ENCODE assay signal across 8 cellular contexts in the genomic region with DNA sequence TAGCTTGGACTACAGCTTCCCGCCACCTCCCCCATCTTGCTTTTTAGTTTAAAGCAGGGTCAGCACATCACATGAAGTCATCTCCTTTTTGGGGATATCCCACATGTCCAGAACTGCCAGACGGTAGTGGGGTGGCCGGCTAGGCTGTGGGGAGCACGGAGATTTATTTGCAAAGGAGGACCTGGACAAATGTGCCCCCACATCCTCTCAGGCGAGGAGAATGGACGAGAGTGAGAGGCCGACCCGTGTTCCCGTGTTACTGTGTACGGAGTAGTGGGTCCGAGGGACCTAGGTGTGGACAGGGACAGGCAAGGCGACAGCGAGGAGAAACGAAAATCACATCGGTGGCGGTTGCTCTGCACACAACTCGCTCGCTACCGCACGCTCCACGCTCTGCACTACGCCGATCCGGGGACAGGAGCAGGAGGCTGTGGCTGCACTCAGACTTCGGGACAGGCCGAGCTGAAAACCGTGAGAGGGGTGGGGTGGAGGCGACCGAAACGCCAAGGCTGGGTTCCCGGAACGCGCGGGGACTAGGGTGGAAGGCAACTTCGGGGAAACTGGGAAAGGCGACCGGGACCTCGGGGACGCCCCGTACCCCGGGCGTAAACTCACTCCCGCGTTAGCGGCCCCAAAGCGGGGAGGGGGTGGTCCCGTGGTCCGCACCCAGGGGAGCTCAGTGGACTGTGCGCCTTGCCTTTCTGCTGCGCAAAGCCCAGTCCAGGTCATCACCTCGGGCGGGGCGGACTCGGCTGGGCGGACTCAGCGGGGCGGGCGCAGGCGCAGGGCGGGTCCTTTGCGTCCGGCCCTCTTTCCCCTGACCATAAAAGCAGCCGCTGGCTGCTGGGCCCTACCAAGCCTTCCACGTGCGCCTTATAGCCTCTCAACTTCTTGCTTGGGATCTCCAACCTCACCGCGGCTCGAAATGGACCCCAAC. TPM values are rescaled to one million over a fixed set of nuclear protein-coding genes. Genes with fewer than 3 reads are reported as not detected.
DNase-seq lines count a peak whose midpoint lies in the region; ATAC-seq and TF ChIP-seq lines count a peak whose summit lies in the region.

A gene (plus strand): TSS at position 853 of the 937 bp plus-strand sequence. CDS start 73 bp downstream, at position 926.

- no peak within 1 kb of the TSS for H4K12ac ChIP-seq in trophoblast cell (ENCODE audit: low read depth, low read length)

- peak; percentile 45 for DNase-seq in ELR (ENCODE audit: low read depth)
- DNase-seq in heart left ventricle: peak; percentile 78 to 90 (median 88)
- DNase-seq in trophoblast cell: peak; percentile 60 to 71
- no peak for DNase-seq in DMS 273 treated with DMSO at 0.1 percent for 48 hours (lab: John Stamatoyannopoulos, UW)
- no peak for DNase-seq in epidermal melanocyte (ENCODE audit: insufficient read length, low spot score)

- no peak for TF ChIP-seq CTCF in heart left ventricle (IDR thresholded peaks at IDR 0.05)

- no peak within 1 kb of the TSS for H2AFZ ChIP-seq in trophoblast cell (ENCODE audit: insufficient read depth, low read length, poor library complexity)

- ATAC-seq in activated T-helper 17 cell treated with anti-CD3 and anti-CD28 coated beads, Interleukin-2, amount 50 U/mL, for 72 hours (replicated peaks): peak; percentile 57
- ATAC-seq in heart left ventricle (peak; percentile 86 to 93 (median 91)), HG02884 (IDR thresholded peaks at IDR 0.05; ENCODE audit: unreplicated experiment) (no peak), HG02870 (IDR thresholded peaks at IDR 0.05; ENCODE audit: unreplicated experiment) (no peak)

- H3K27me3 Mint-ChIP-seq in activated T-helper 17 cell treated with anti-CD3 and anti-CD28 coated beads, Interleukin-2, amount 50 U/mL, for 72 hours: peaks cover 58% of the 10 kb centered on the region

- H3K27me3 ChIP-seq in heart left ventricle (peaks cover 0 to 83% (median 31%) of the 10 kb centered on the region in 9 donors), trophoblast cell (ENCODE audit: insufficient read depth, low read length) (peaks cover 89% of the 10 kb centered on the region)

- H3K4me3 Mint-ChIP-seq in activated T-helper 17 cell treated with anti-CD3 and anti-CD28 coated beads, Interleukin-2, amount 50 U/mL, for 72 hours: peak within 1 kb of the TSS; percentile 49

- peaks cover 0 to 34% (median 14%) of the 10 kb centered on the region in 12 donors for H3K4me1 ChIP-seq in heart left ventricle
- H3K4me1 ChIP-seq in trophoblast cell (ENCODE audit: control insufficient read depth in 1 of 2, insufficient read depth in 2 of 2, low read length in 2 of 2): peaks cover 0 to 5% of the 10 kb centered on the region in 2 experiments

- no peaks in the 10 kb centered on the region for H3K36me3 ChIP-seq in heart left ventricle
- no peaks in the 10 kb centered on the region for H3K36me3 ChIP-seq in trophoblast cell (ENCODE audit: control insufficient read depth in 1 of 2, insufficient read depth in 2 of 2, low read length in 2 of 2)

- TF ChIP-seq POLR2A in heart left ventricle (IDR thresholded peaks at IDR 0.05): peak in 1 of 2 donors; percentile 74

- no peak within 1 kb of the TSS for H2AK5ac ChIP-seq in trophoblast cell (ENCODE audit: low read length)

- no peak within 1 kb of the TSS for H4K8ac ChIP-seq in trophoblast cell (ENCODE audit: low read depth, low read length)

- H3K27ac ChIP-seq in heart left ventricle (peak within 1 kb of the TSS; percentile 17 to 83 (median 57)), trophoblast cell (ENCODE audit: low read depth, low read length) (no peak within 1 kb of the TSS)

- H3K9me3 ChIP-seq in heart left ventricle (no peaks in the 10 kb centered on the region), trophoblast cell (ENCODE audit: insufficient read depth, low read depth, low read length) (peaks cover 11% of the 10 kb centered on the region)

- H3K79me2 ChIP-seq in trophoblast cell (ENCODE audit: control insufficient read depth, insufficient read depth, low read length, poor library complexity): no peaks in the 10 kb centered on the region

- H3K36me3 Mint-ChIP-seq in activated T-helper 17 cell treated with anti-CD3 and anti-CD28 coated beads, Interleukin-2, amount 50 U/mL, for 72 hours (ENCODE audit: low read depth): no peaks in the 10 kb centered on the region

- H2BK5ac ChIP-seq in trophoblast cell (ENCODE audit: low read depth, low read length, poor library complexity): no peak within 1 kb of the TSS

- H3K4me3 ChIP-seq in heart left ventricle (peak within 1 kb of the TSS; percentile 22 to 67 (median 58)), trophoblast cell (ENCODE audit: low read depth, low read length) (peak within 1 kb of the TSS; percentile 14)

- H3K9ac ChIP-seq in trophoblast cell (ENCODE audit: low read length): no peak within 1 kb of the TSS

- H3K14ac ChIP-seq in trophoblast cell (ENCODE audit: low read length): no peak within 1 kb of the TSS

- no peak within 1 kb of the TSS for H3K4ac ChIP-seq in trophoblast cell (ENCODE audit: low read depth, low read length)

- no peak within 1 kb of the TSS for H3K23ac ChIP-seq in trophoblast cell (ENCODE audit: low read length)

- no peak within 1 kb of the TSS for H2BK12ac ChIP-seq in trophoblast cell (ENCODE audit: low read length)

- no peak within 1 kb of the TSS for H3K27ac Mint-ChIP-seq in activated T-helper 17 cell treated with anti-CD3 and anti-CD28 coated beads, Interleukin-2, amount 50 U/mL, for 72 hours

- H3K4me1 Mint-ChIP-seq in activated T-helper 17 cell treated with anti-CD3 and anti-CD28 coated beads, Interleukin-2, amount 50 U/mL, for 72 hours: peaks cover 6% of the 10 kb centered on the region

- no peaks in the 10 kb centered on the region for H3K9me3 Mint-ChIP-seq in activated T-helper 17 cell treated with anti-CD3 and anti-CD28 coated beads, Interleukin-2, amount 50 U/mL, for 72 hours

- no peaks in the 10 kb centered on the region for H3K79me1 ChIP-seq in trophoblast cell (ENCODE audit: low read length)

- no peak within 1 kb of the TSS for H3K18ac ChIP-seq in trophoblast cell (ENCODE audit: low read length)

- intact Hi-C loops in heart left ventricle (cut with DNase I): loop anchor here in 2 of 10 donors (2.0 to 5.0 kb wide), 2 partner anchors 29 to 44 kb away; a partner anchor contains a TSS

- WGBS in heart left ventricle, 4 donors: 5 to 10% (median 6%) methylated on average over 50 to 68 of the region's 68 CpGs
- no CpG with 5 or more reads among the region's 68 CpGs for WGBS in trophoblast cell (ENCODE audit: extremely low coverage, insufficient coverage, insufficient read length)

- H2BK120ac ChIP-seq in trophoblast cell (ENCODE audit: insufficient read depth, low read length, poor library complexity): no peak within 1 kb of the TSS

- peak within 1 kb of the TSS; percentile 32 for H3K4me2 ChIP-seq in trophoblast cell (ENCODE audit: low read length)

- H4K91ac ChIP-seq in trophoblast cell (ENCODE audit: low read depth, low read length): no peak within 1 kb of the TSS

RNA-seq across cellular contexts. Expression of the gene that starts here (rescaled TPM):
- 1 to 10 TPM; 1.5 to 6.5 TPM for total RNA-seq in activated T-helper 17 cell treated with anti-CD3 and anti-CD28 coated beads, Interleukin-2, amount 50 U/mL, for 72 hours
- 10 to 100 TPM in 2 of 9 donors, 1 to 10 TPM in 6, under 1 TPM in 1; 0.92 to 30.1 (median 3.3) TPM for total RNA-seq in heart left ventricle
- polyA plus RNA-seq in heart left ventricle: 10 to 100 TPM in 1 of 2 donors, 1 to 10 TPM in 1; 8.4 to 43.3 TPM
- 0.33 and 0.39 TPM in 2 replicates for polyA plus RNA-seq in trophoblast cell (2013)

Comparison
In these comparisons a context has a peak if more than half of its experiments do, and no peak if none do; other contexts are left out.
1. DNase-seq: peak in ELR (single experiment), heart left ventricle (5 of 5) and trophoblast cell (2 of 2); none in DMS 273 treated with DMSO at 0.1 percent for 48 hours (single experiment) and epidermal melanocyte (single experiment).
2. ATAC-seq: peak in activated T-helper 17 cell treated with anti-CD3 and anti-CD28 coated beads, Interleukin-2, amount 50 U/mL, for 72 hours (single experiment) and heart left ventricle (4 of 4); none in HG02884 (single experiment) and HG02870 (single experiment).